ENCODE assay signal across 8 cellular contexts in the genomic region with DNA sequence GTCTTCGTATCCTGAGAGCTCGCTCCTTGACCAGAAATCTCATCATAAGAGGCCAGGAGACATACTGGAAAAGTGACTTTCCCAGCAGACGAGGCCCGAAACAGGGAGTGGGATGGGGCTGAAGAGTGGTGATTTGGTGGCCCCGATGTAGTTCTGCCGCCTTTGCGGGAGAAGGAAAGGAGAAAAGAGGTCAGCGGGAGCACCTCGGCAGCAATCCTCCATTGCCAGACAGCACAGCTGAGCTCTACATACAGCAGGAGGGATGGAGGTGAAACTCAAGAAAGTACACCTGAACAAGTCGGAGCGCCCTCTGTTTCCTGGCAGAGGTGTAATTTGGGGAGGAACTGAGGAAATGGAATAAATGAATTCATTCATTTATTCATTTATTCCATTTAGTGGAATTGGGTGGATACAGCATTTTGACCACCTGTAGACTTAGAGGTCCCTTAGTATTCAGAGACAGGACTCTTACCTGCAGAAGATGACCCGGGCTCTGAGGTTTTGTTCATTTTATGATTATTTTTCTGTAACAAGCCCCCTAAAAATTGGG. TPM values are rescaled to one million over a fixed set of nuclear protein-coding genes. Genes with fewer than 3 reads are reported as not detected.
DNase-seq lines count a peak whose midpoint lies in the region; ATAC-seq, FAIRE-seq and TF ChIP-seq lines count a peak whose summit lies in the region.

No MANE protein-coding gene starts in this region.

- no peak for TF ChIP-seq POLR2A in A549 (IDR thresholded peaks at IDR 0.05; ENCODE audit: low read length)

- TF ChIP-seq CTCF in A549 (IDR thresholded peaks at IDR 0.05) (no peak), H9 (conservative IDR thresholded peaks at IDR 0.05) (no peak), brain microvascular endothelial cell (IDR thresholded peaks at IDR 0.05; ENCODE audit: low read depth, low read length, missing control alignments) (no peak)

- H3K27me3 ChIP-seq in H9 (ENCODE audit: insufficient read depth, low read length) (peaks cover 30% of the 10 kb centered on the region; the same call in 1 of the 2 replicates), brain microvascular endothelial cell (replicated peaks) (peaks cover 42% of the 10 kb centered on the region), mucosa of stomach (ENCODE audit: control insufficient read depth, insufficient read depth, low read length) (peaks cover 7% of the 10 kb centered on the region)

- peaks cover 0 to 5% of the 10 kb centered on the region in 2 experiments; a peak in 3 of 5 replicates for H3K9me3 Mint-ChIP-seq in H9

- POLR2A ChIA-PET in A549 (lab: Yijun Ruan, JAX) = interaction anchor here (0.6 to 1.0 kb wide), 2 partner anchors 27 to 29 kb away, joined by 3 to 5 read pairs; no protein-coding TSS in a partner anchor

- CTCF ChIA-PET in A549 (lab: Yijun Ruan, JAX) = interaction anchor here (0.9 to 16.7 kb wide), 20 partner anchors 8 to 396 kb away, joined by 3 to 353 read pairs (median 6); a partner anchor contains a TSS

- H2AK5ac ChIP-seq in H9 (ENCODE audit: insufficient read length, low read length) = no peak overlapping the region

- no peak overlapping the region for H2BK12ac ChIP-seq in H9 (ENCODE audit: insufficient read length, low read depth, low read length)

- peaks cover 0 to 2% (median 0%) of the 10 kb centered on the region in 3 experiments; a peak in 1 of 7 replicates for H3K36me3 Mint-ChIP-seq in H9 (ENCODE audit: insufficient read depth in 1 of 3, low read depth in 3 of 3)

- H3K4me1 ChIP-seq in A549 = peaks cover 21% of the 10 kb centered on the region
- peaks cover 5% of the 10 kb centered on the region; the same call in 1 of the 2 replicates for H3K4me1 ChIP-seq in H9 (ENCODE audit: insufficient read depth, low read length)
- H3K4me1 ChIP-seq in mucosa of stomach (ENCODE audit: control insufficient read depth, insufficient read depth, low read length) = peaks cover 39% of the 10 kb centered on the region

- no peak overlapping the region for H2BK120ac ChIP-seq in H9 (ENCODE audit: low read depth, low read length, poor library complexity, severe bottlenecking)

- H3K79me1 ChIP-seq in H9 (ENCODE audit: insufficient read depth, low read depth, low read length, poor library complexity, severe bottlenecking) = no peaks in the 10 kb centered on the region

- no peak overlapping the region for H3K14ac ChIP-seq in H9 (ENCODE audit: insufficient read depth, low read length)

- H4K91ac ChIP-seq in H9 (ENCODE audit: insufficient read length, low read depth, low read length) = no peak overlapping the region

- H3K9me3 ChIP-seq in A549 = no peaks in the 10 kb centered on the region
- H3K9me3 ChIP-seq in H9 (ENCODE audit: control insufficient read depth, low read depth, low read length) = no peaks in the 10 kb centered on the region
- no peaks in the 10 kb centered on the region for H3K9me3 ChIP-seq in mucosa of stomach (ENCODE audit: control insufficient read depth, low read length)

- H3K23ac ChIP-seq in H9 (ENCODE audit: insufficient read length, low read depth, low read length) = no peak overlapping the region

- TF ChIP-seq RAD21 in A549 (conservative IDR thresholded peaks at IDR 0.05 in 1 of 2, IDR thresholded peaks at IDR 0.05 in 1 of 2) = no peak

- FAIRE-seq in A549 (lab: Jason Lieb, UNC) = no peak

- in situ Hi-C loops in brain microvascular endothelial cell (cut with HindIII; ENCODE audit: low pct_ligation_motif_present, low sequenced_read_pairs) = no loop called here

- no peak overlapping the region for H2BK20ac ChIP-seq in H9 (ENCODE audit: low read depth, low read length, poor library complexity, severe bottlenecking)

- H3K4ac ChIP-seq in H9 (ENCODE audit: low read depth, low read length) = no peak overlapping the region

- H3K4me3 Mint-ChIP-seq in H9 = peak overlapping the region; percentile 62 to 87

- no peak overlapping the region for H3K56ac ChIP-seq in H9 (ENCODE audit: insufficient read length, low read depth, low read length)

- DNase-seq in A549 (ENCODE audit: low read depth in 1 of 2, low spot score in 1 of 2) (no peak), H9 (no peak), brain microvascular endothelial cell (no peak), NCI-H2029 (lab: John Stamatoyannopoulos, UW) (no peak)
- DNase-seq in central memory CD4-positive, alpha-beta T cell = no peak

- peak overlapping the region; percentile 38 for H3K4me3 ChIP-seq in A549
- peak overlapping the region; percentile 35 for H3K4me3 ChIP-seq in brain microvascular endothelial cell (ENCODE audit: low read depth, low read length)
- peak overlapping the region; percentile 73 for H3K4me3 ChIP-seq in mucosa of stomach (ENCODE audit: low read length)

- no peak overlapping the region for H4K8ac ChIP-seq in H9 (replicated peaks; ENCODE audit: insufficient read length, low read depth, low read length)

- no peak overlapping the region for H2BK5ac ChIP-seq in H9 (ENCODE audit: insufficient read length, low read length)

- no peak overlapping the region for H2BK15ac ChIP-seq in H9 (ENCODE audit: low read depth, low read length)

- H3K23me2 ChIP-seq in H9 (ENCODE audit: insufficient read length, low read depth, low read length, poor library complexity, severe bottlenecking) = peaks cover 22% of the 10 kb centered on the region

- peak overlapping the region; percentile 66 to 77 for H3K27ac ChIP-seq in A549
- no peak overlapping the region for H3K27ac ChIP-seq in H9 (ENCODE audit: insufficient read length, low read depth, low read length)
- no peak overlapping the region for H3K27ac ChIP-seq in brain microvascular endothelial cell

- H3K4me1 Mint-ChIP-seq in H9 = peaks cover 37 to 39% of the 10 kb centered on the region in 2 experiments

- no peak overlapping the region for H3T11ph ChIP-seq in H9 (ENCODE audit: low read length)

- H4K5ac ChIP-seq in H9 (ENCODE audit: insufficient read length, low read depth, low read length) = no peak overlapping the region

- ATAC-seq in A549 (no peak), GM21381 (IDR thresholded peaks at IDR 0.05; ENCODE audit: unreplicated experiment) (no peak), GM18519 (IDR thresholded peaks at IDR 0.05; ENCODE audit: low FRiP score, unreplicated experiment) (no peak)

- no peak for TF ChIP-seq EP300 in A549 (IDR thresholded peaks at IDR 0.05)

- H3K4me2 ChIP-seq in A549 (peak overlapping the region; percentile 79), H9 (ENCODE audit: insufficient read depth, insufficient read length, low read length) (peak overlapping the region; percentile 78)

- peaks cover 96% of the 10 kb centered on the region for H3K27me3 Mint-ChIP-seq in H9 (ENCODE audit: low read depth)

- H2AFZ ChIP-seq in H9 (ENCODE audit: low read length) = no peak overlapping the region

- WGBS in A549 (ENCODE audit: missing lambda C conversion rate) = 67% methylated on average over 12 of the region's 12 CpGs
- no CpG with 5 or more reads among the region's 12 CpGs for WGBS in H9 (ENCODE audit: extremely low coverage, insufficient read length, low lambda C conversion rate)

- no peaks in the 10 kb centered on the region for H3K79me2 ChIP-seq in H9 (ENCODE audit: insufficient read depth, low read length)

- H3K18ac ChIP-seq in H9 (ENCODE audit: insufficient read length, low read depth, low read length) = no peak overlapping the region

- no peaks in the 10 kb centered on the region for H4K20me1 ChIP-seq in H9 (ENCODE audit: control insufficient read depth, insufficient read depth, insufficient read length)

- H3K9ac ChIP-seq in H9 (ENCODE audit: extremely low read depth, insufficient read length, low read length) (no peak overlapping the region), mucosa of stomach (ENCODE audit: low read length) (peak overlapping the region; percentile 55)

- no peak overlapping the region for H3K27ac Mint-ChIP-seq in H9

- no peaks in the 10 kb centered on the region for H3K36me3 ChIP-seq in brain microvascular endothelial cell (replicated peaks)
- no peaks in the 10 kb centered on the region for H3K36me3 ChIP-seq in mucosa of stomach (ENCODE audit: control insufficient read depth, insufficient read depth, low read length)

TF ChIP-seq in A549, 52 proteins besides CTCF, POLR2A, EP300 and RAD21 (continues in another document):
- TF ChIP-seq HOXB5 (CRISPR knock-in tag; IDR thresholded peaks at IDR 0.05) = no peak

RNA-seq across cellular contexts. Expression of a gene that starts 9.2 kb away (rescaled TPM):
- 2.9 and 4.0 TPM in 2 replicates for polyA plus RNA-seq in A549 (2011; rRNA removed)
- polyA plus RNA-seq in A549 (2012; cell fraction: cytosol; rRNA removed) = 0.74 and 0.76 TPM in 2 replicates
- polyA plus RNA-seq in A549 (2012; cell fraction: nucleus; rRNA removed) = 1.1 and 1.6 TPM in 2 replicates
- polyA plus RNA-seq in A549 (2017; fragmentation: RNase III; extraction: RNeasy Plus Mini Kit Qiagen cat#74134 plus additional on column Dnase treatment) = 3.1 to 3.3 TPM (median 3.2 TPM) in 3 replicates
- 0.73 and 2.1 TPM in 2 replicates for polyA minus RNA-seq in A549 (2011; rRNA and poly(A)+ RNA removed)
- total RNA-seq in H9 (2021) = not detected in 2 replicates

RNA-seq across cellular contexts. Expression of a gene that starts 28.1 kb away (rescaled TPM):
- polyA plus RNA-seq in A549 (2011; rRNA removed) (0.05 TPM in 1 of 2 replicates, not detected in the other), A549 (2017; fragmentation: RNase III; extraction: RNeasy Plus Mini Kit Qiagen cat#74134 plus additional on column Dnase treatment) (0.07 TPM in 1 of 3 replicates, not detected in the others)
- not detected in 2 replicates for polyA plus RNA-seq in A549 (2012; cell fraction: cytosol; rRNA removed)
- polyA plus RNA-seq in A549 (2012; cell fraction: nucleus; rRNA removed) = 0.02 TPM in 1 of 2 replicates, not detected in the other
- polyA minus RNA-seq in A549 (2011; rRNA and poly(A)+ RNA removed) = not detected in 2 replicates
- 0.26 and 0.39 TPM in 2 replicates for total RNA-seq in H9 (2021)

RNA-seq across cellular contexts. Expression of a gene that starts 32.2 kb away (rescaled TPM):
- polyA plus RNA-seq in A549 (2011; rRNA removed) (0.05 and 0.07 TPM in 2 replicates), A549 (2017; fragmentation: RNase III; extraction: RNeasy Plus Mini Kit Qiagen cat#74134 plus additional on column Dnase treatment) (0.05 TPM in 1 of 3 replicates, not detected in the others)
- not detected in 2 replicates for polyA plus RNA-seq in A549 (2012; cell fraction: cytosol; rRNA removed)
- polyA plus RNA-seq in A549 (2012; cell fraction: nucleus; rRNA removed) = not detected in 2 replicates
- not detected in 2 replicates for polyA minus RNA-seq in A549 (2011; rRNA and poly(A)+ RNA removed)
- total RNA-seq in H9 (2021) = not detected in 2 replicates

RNA-seq across cellular contexts. Expression of a gene that starts 36.7 kb away (rescaled TPM):
- polyA plus RNA-seq in A549 (2011; rRNA removed) = 61.6 and 78.6 TPM in 2 replicates
- polyA plus RNA-seq in A549 (2012; cell fraction: cytosol; rRNA removed) = 26.7 and 30.4 TPM in 2 replicates
- polyA plus RNA-seq in A549 (2012; cell fraction: nucleus; rRNA removed) = 10.0 and 15.8 TPM in 2 replicates
- polyA plus RNA-seq in A549 (2017; fragmentation: RNase III; extraction: RNeasy Plus Mini Kit Qiagen cat#74134 plus additional on column Dnase treatment) = 33.8 to 36.3 TPM (median 34.3 TPM) in 3 replicates
- polyA minus RNA-seq in A549 (2011; rRNA and poly(A)+ RNA removed) = 24.9 and 31.1 TPM in 2 replicates
- 22.7 and 23.8 TPM in 2 replicates for total RNA-seq in H9 (2021)

RNA-seq across cellular contexts. Expression of a gene that starts 42.6 kb away (rescaled TPM):
- 34.6 and 35.3 TPM in 2 replicates for polyA plus RNA-seq in A549 (2011; rRNA removed)
- polyA plus RNA-seq in A549 (2012; cell fraction: cytosol; rRNA removed) = 37.8 and 41.6 TPM in 2 replicates
- polyA plus RNA-seq in A549 (2012; cell fraction: nucleus; rRNA removed) = 27.4 and 32.3 TPM in 2 replicates
- polyA plus RNA-seq in A549 (2017; fragmentation: RNase III; extraction: RNeasy Plus Mini Kit Qiagen cat#74134 plus additional on column Dnase treatment) = 24.8 to 26.1 TPM (median 25.5 TPM) in 3 replicates
- polyA minus RNA-seq in A549 (2011; rRNA and poly(A)+ RNA removed) = 6.7 and 6.9 TPM in 2 replicates
- 31.9 and 33.1 TPM in 2 replicates for total RNA-seq in H9 (2021)

Comparison
In these comparisons a context has a peak if more than half of its experiments do, and no peak if none do; other contexts are left out.
1. H3K27ac ChIP-seq: peak in A549 (2 of 2); none in H9 (single experiment) and brain microvascular endothelial cell (single experiment).
2. Peak in every context shown above with its lines, with median percentiles within 50 percentile points of each other: H3K4me3 ChIP-seq.